ENCODE assay signal across 15 cellular contexts in the genomic region with DNA sequence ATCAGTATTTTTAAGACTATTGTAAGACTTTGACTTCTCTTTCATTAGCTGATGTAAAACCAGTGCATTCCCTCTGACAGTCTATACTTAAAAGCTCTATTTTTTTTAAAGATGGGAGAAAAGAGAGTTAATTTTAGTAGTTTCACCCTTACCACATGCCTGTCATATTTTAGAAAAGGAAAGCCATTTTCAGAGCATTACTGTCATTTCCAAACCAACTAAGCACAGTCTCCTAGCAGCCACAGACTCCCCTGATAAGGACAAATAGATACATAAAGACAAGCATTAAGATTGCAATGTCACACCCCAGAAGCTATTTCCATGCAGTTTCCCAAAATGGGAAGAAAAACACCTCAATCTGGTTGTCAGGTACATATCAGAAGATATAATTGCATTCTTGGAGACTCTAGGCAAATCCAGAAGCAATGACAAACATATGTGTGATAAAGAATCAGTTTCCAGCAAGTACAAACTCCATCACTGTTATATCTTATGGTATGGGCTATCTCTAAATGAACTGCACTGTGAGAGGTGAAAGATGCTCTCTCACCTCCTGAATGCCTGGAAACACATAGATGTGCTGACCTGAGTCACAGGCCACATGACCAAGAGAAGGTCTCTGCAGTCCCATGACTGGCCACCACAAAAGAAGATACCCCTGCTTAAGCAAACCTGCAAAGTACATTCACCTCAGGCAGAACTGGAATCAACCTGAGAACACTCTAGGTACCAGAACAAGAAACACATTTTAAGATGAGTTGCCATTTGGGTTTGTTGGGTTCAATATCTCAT.
DNase-seq lines count a peak whose midpoint lies in the region; ATAC-seq lines count a peak whose summit lies in the region.
"Had no signal": no experiment of that assay in that cellular context is flagged by ENCODE, and none has a peak within 500 bp of the region (broad histone marks: within the 10 kb centered on the region; RNA-seq: fewer than 3 reads in every experiment).

No MANE protein-coding gene starts in this region.

- ATAC-seq in GM18498 (IDR thresholded peaks at IDR 0.05; ENCODE audit: unreplicated experiment): peak; percentile 81
- peak; percentile 88 for ATAC-seq in GM19395 (IDR thresholded peaks at IDR 0.05; ENCODE audit: unreplicated experiment)
- peak; percentile 83 for ATAC-seq in HG02642 (IDR thresholded peaks at IDR 0.05; ENCODE audit: poor library complexity, unreplicated experiment)
- peak; percentile 74 for ATAC-seq in HG03354 (IDR thresholded peaks at IDR 0.05; ENCODE audit: poor library complexity, severe bottlenecking, unreplicated experiment)
- ATAC-seq: gastroesophageal sphincter, psoas muscle had no signal

- DNase-seq in NCI-H1436 treated with DMSO at 0.1 percent for 48 hours (lab: John Stamatoyannopoulos, UW): no peak
- DNase-seq in cerebellar nuclear complex (lab: John Stamatoyannopoulos, UW): no peak
- DNase-seq in activated CD8-positive, alpha-beta memory T cell treated with anti-CD3 and anti-CD28 coated beads, Interleukin-2, amount 50 U/mL, for 48 hours: no peak
- DNase-seq in activated CD4-positive, alpha-beta T cell treated with anti-CD3 and anti-CD28 coated beads, Interleukin-2, amount 50 U/mL, for 4 hours: no peak
- DNase-seq: ACHN; activated CD4-positive, alpha-beta memory T cell treated with anti-CD3 and anti-CD28 coated beads, Interleukin-2, amount 10 ng/mL, durations not matched to agents 7 days and 5 days; activated gamma-delta T cell treated with Interleukin-2 at 50 U/mL for 16 hours; NCI-H1092; NCI-H524; psoas muscle had no signal
